Comparison of ENCODE assay signal across 8 cellular contexts in genomic region chr1:169107673-169108160, GRCh38. TPM values are rescaled to one million over a fixed set of nuclear protein-coding genes. Genes with fewer than 3 reads are reported as not detected.
A peak's percentile ranks its signal among the peaks of the same experiment; 100 is the strongest.
DNase-seq lines count a peak whose midpoint lies in the region; ATAC-seq and TF ChIP-seq lines count a peak whose summit lies in the region.

No MANE protein-coding gene starts in this region.

- H3K4me1 ChIP-seq in DND-41 (ENCODE audit: insufficient read depth, low read length) (peaks cover 47% of the 10 kb centered on the region), OCI-LY1 (ENCODE audit: insufficient read depth, low read length, severe bottlenecking) (peaks cover 63% of the 10 kb centered on the region)

- TF ChIP-seq CTCF in DND-41 (IDR thresholded peaks at IDR 0.05; ENCODE audit: borderline replicate concordance, extremely low read depth, low read length, poor library complexity, severe bottlenecking): no peak
- TF ChIP-seq CTCF in OCI-LY1 (IDR thresholded peaks at IDR 0.05; ENCODE audit: low read length): no peak
- TF ChIP-seq CTCF in dorsolateral prefrontal cortex (IDR thresholded peaks at IDR 0.05 in 54 of 56, conservative IDR thresholded peaks at IDR 0.05 in 2 of 56; ENCODE audit: low read depth in 1 of 56, partially characterized antibody in 56 of 56): no peak

- no peak for DNase-seq in DND-41
- peak in 3 of 10 donors; percentile 49 to 72 (median 60) for DNase-seq in dorsolateral prefrontal cortex
- DNase-seq in myocyte (ENCODE audit: low read depth): peak; percentile 36
- no peak for DNase-seq in H4 (ENCODE audit: low spot score)
- no peak for DNase-seq in NCI-H128 (lab: John Stamatoyannopoulos, UW; ENCODE audit: unreplicated experiment)

- ATAC-seq in DND-41 (ENCODE audit: insufficient read depth, low read depth) (no peak), GM21381 (IDR thresholded peaks at IDR 0.05; ENCODE audit: unreplicated experiment) (no peak), GM18858 (IDR thresholded peaks at IDR 0.05; ENCODE audit: unreplicated experiment) (no peak)

- H3K79me2 ChIP-seq in DND-41 (ENCODE audit: insufficient read depth, low read length): peaks cover 15% of the 10 kb centered on the region
- peaks cover 5% of the 10 kb centered on the region for H3K79me2 ChIP-seq in OCI-LY1 (ENCODE audit: insufficient read depth, low read length)

- peaks cover 4% of the 10 kb centered on the region; the same call in 1 of the 2 replicates for H3K36me3 ChIP-seq in DND-41 (ENCODE audit: insufficient read depth, low read length)
- peaks cover 16% of the 10 kb centered on the region; the same call in 1 of the 2 replicates for H3K36me3 ChIP-seq in OCI-LY1 (ENCODE audit: insufficient read depth, low read length)

- H3K9ac ChIP-seq in DND-41 (ENCODE audit: low read depth, low read length) (peak overlapping the region; percentile 79; the same call in 1 of the 2 replicates), OCI-LY1 (ENCODE audit: low read length) (peak overlapping the region; percentile 84)

- H3K4me3 ChIP-seq in DND-41 (ENCODE audit: low read depth in 1 of 2, low read length in 2 of 2) (peak overlapping the region; percentile 62 to 76; a peak in 3 of 4 replicates), OCI-LY1 (ENCODE audit: low read depth, low read length, poor library complexity, severe bottlenecking) (peak overlapping the region; percentile 90), dorsolateral prefrontal cortex (peak overlapping the region; percentile 71 to 99 (median 91))

- H3K9me2 ChIP-seq in OCI-LY1 (ENCODE audit: low read depth, low read length): no peaks in the 10 kb centered on the region

- H3K27ac ChIP-seq in DND-41 (ENCODE audit: low read length) (peak overlapping the region; percentile 73; the same call in 1 of the 2 replicates), OCI-LY1 (ENCODE audit: low read depth, low read length, poor library complexity, severe bottlenecking) (peak overlapping the region; percentile 88), dorsolateral prefrontal cortex (peak overlapping the region; percentile 84 to 99 (median 97))

- H2AFZ ChIP-seq in DND-41 (ENCODE audit: low read depth, low read length): peak overlapping the region; percentile 81
- H2AFZ ChIP-seq in OCI-LY1 (ENCODE audit: low read length): no peak overlapping the region

- H4K20me1 ChIP-seq in DND-41 (ENCODE audit: insufficient read depth, low read length) (no peaks in the 10 kb centered on the region), OCI-LY1 (ENCODE audit: insufficient read depth, low read length) (no peaks in the 10 kb centered on the region)

- H3K9me3 ChIP-seq in DND-41 (ENCODE audit: insufficient read depth, low read length, severe bottlenecking) (no peaks in the 10 kb centered on the region), OCI-LY1 (ENCODE audit: low read length) (no peaks in the 10 kb centered on the region)

- intact Hi-C loops in dorsolateral prefrontal cortex (cut with DNase I): loop anchor here (2.0 to 10.0 kb wide), 9 partner anchors 17 to 503 kb away; no protein-coding TSS in a partner anchor

- H3K4me2 ChIP-seq in DND-41 (ENCODE audit: insufficient read depth, low read length) (peak overlapping the region; percentile 84), OCI-LY1 (ENCODE audit: low read length) (peak overlapping the region; percentile 95)

- H3F3A ChIP-seq in OCI-LY1 (ENCODE audit: insufficient read depth, low read length): no peaks in the 10 kb centered on the region

- H3K27me3 ChIP-seq in DND-41 (ENCODE audit: insufficient read depth, low read length, poor library complexity) (peaks cover 27% of the 10 kb centered on the region), OCI-LY1 (ENCODE audit: insufficient read depth, low read length) (no peaks in the 10 kb centered on the region), dorsolateral prefrontal cortex (no peaks in the 10 kb centered on the region)

RNA-seq across cellular contexts. Expression of gene ATP1B1, which starts 1.2 kb away (rescaled TPM):
- total RNA-seq in dorsolateral prefrontal cortex (1,000 to 10,000 TPM in 2 of 120 experiments, 100 to 1,000 TPM in 118; 155 to 1,070 (median 769) TPM), myocyte (25.7 and 63.9 TPM in 2 replicates)
- polyA plus RNA-seq in myocyte (2012): 31.2 TPM
- 32.0 and 49.2 TPM in 2 replicates for total RNA-seq in H4 (2014; rRNA removed; shearing (Covaris generic))
